Comparison of ENCODE assay signal across 8 cellular contexts in genomic region chr10:86366033-86366901, GRCh38. TPM values are rescaled to one million over a fixed set of nuclear protein-coding genes. Genes with fewer than 3 reads are reported as not detected.
DNase-seq lines count a peak whose midpoint lies in the region; ATAC-seq and TF ChIP-seq lines count a peak whose summit lies in the region.

Gene GRID1 (minus strand): TSS chr10:86366795.

- TF ChIP-seq POLR2A in testis (IDR thresholded peaks at IDR 0.05) = no peak

- H4K20me1 ChIP-seq in BLaER1 treated with 17β-estradiol and CSF1 and Interleukin-3, amounts not matched to agents 10 nM and 100 nM = peaks cover 0 to 62% (median 43%) of the 10 kb centered on the region in 11 experiments; a peak in 17 of 22 replicates
- H4K20me1 ChIP-seq in OCI-LY7 (ENCODE audit: insufficient read depth, low read length) (no peaks in the 10 kb centered on the region), PC-9 (ENCODE audit: insufficient read depth) (no peaks in the 10 kb centered on the region)

- peaks cover 77 to 100% (median 93%) of the 10 kb centered on the region in 11 experiments for H3K27me3 ChIP-seq in BLaER1 treated with 17β-estradiol and CSF1 and Interleukin-3, amounts not matched to agents 10 nM and 100 nM
- H3K27me3 ChIP-seq in dorsolateral prefrontal cortex (peaks cover 0 to 3% (median 0%) of the 10 kb centered on the region in 45 donors), testis (no peaks in the 10 kb centered on the region), PC-9 (ENCODE audit: insufficient read depth, low read depth) (no peaks in the 10 kb centered on the region)

- CTCF ChIA-PET in OCI-LY7 (lab: Charles Lee; ENCODE audit: unreplicated experiment) = interaction anchor here (0.6 kb wide), 1 partner anchor 582 kb away, joined by 5 read pairs; no protein-coding TSS in a partner anchor
- CTCF ChIA-PET in PC-9 (lab: Charles Lee) = no interaction called here

- H3K9me3 ChIP-seq in BLaER1 treated with 17β-estradiol and CSF1 and Interleukin-3, amounts not matched to agents 10 nM and 100 nM (replicated peaks in 1 of 11) = no peaks in the 10 kb centered on the region; a peak in 1 of 22 replicates
- H3K9me3 ChIP-seq in OCI-LY7 (ENCODE audit: low read length) (no peaks in the 10 kb centered on the region), testis (no peaks in the 10 kb centered on the region), PC-9 (ENCODE audit: insufficient read depth, low read depth) (no peaks in the 10 kb centered on the region)

- H3K79me2 ChIP-seq in OCI-LY7 (ENCODE audit: insufficient read depth, low read depth, low read length) (no peaks in the 10 kb centered on the region), PC-9 (ENCODE audit: low read depth) (no peaks in the 10 kb centered on the region)

- H3K4me1 ChIP-seq in BLaER1 treated with 17β-estradiol and CSF1 and Interleukin-3, amounts not matched to agents 10 nM and 100 nM = peaks cover 15 to 31% (median 23%) of the 10 kb centered on the region in 10 experiments; a peak in 19 of 20 replicates
- H3K4me1 ChIP-seq in OCI-LY7 (ENCODE audit: insufficient read depth, low read length, poor library complexity, severe bottlenecking) = peaks cover 3% of the 10 kb centered on the region
- peaks cover 5% of the 10 kb centered on the region for H3K4me1 ChIP-seq in testis
- no peaks in the 10 kb centered on the region for H3K4me1 ChIP-seq in PC-9 (replicated peaks; ENCODE audit: insufficient read depth)

- peak within 1 kb of the TSS; percentile 97 to 99 (median 98) for H3K4me2 ChIP-seq in BLaER1 treated with 17β-estradiol and CSF1 and Interleukin-3, amounts not matched to agents 10 nM and 100 nM
- H3K4me2 ChIP-seq in OCI-LY7 (ENCODE audit: low read length) = peak within 1 kb of the TSS; percentile 75
- H3K4me2 ChIP-seq in PC-9 = no peak within 1 kb of the TSS

- BruUV-seq in OCI-LY7 (replicated peaks; lab: Mats Ljungman, UMichigan) (no TSS peak), PC-9 (replicated peaks; lab: Mats Ljungman, UMichigan) (no TSS peak)

- peak within 1 kb of the TSS; percentile 59 to 72 (median 64) for H3K4me3 ChIP-seq in BLaER1 treated with 17β-estradiol and CSF1 and Interleukin-3, amounts not matched to agents 10 nM and 100 nM
- H3K4me3 ChIP-seq in OCI-LY7 (ENCODE audit: low read depth, low read length, poor library complexity, severe bottlenecking) (peak within 1 kb of the TSS; percentile 62), dorsolateral prefrontal cortex (peak within 1 kb of the TSS; percentile 56 to 91 (median 80)), testis (peak within 1 kb of the TSS; percentile 58 to 64), PC-9 (no peak within 1 kb of the TSS)

- H3K9ac ChIP-seq in BLaER1 treated with 17β-estradiol and CSF1 and Interleukin-3, amounts not matched to agents 10 nM and 100 nM = peak within 1 kb of the TSS in 10 of 11 experiments; percentile 36 to 70 (median 56); a peak in 15 of 22 replicates

- intact Hi-C loops in OCI-LY7 (cut with micrococcal nuclease; ENCODE audit: unreplicated experiment) (loop anchor here (2.0 kb wide), 2 partner anchors 27 to 219 kb away; no protein-coding TSS in a partner anchor), dorsolateral prefrontal cortex (cut with DNase I) (loop anchor here in 1 of 2 donors (5.0 kb wide), 3 partner anchors 104 to 369 kb away; no protein-coding TSS in a partner anchor), testis (cut with DNase I; ENCODE audit: low total_unique reads) (no loop called here), PC-9 (cut with micrococcal nuclease; ENCODE audit: unreplicated experiment) (no loop called here)

- H3F3A ChIP-seq in PC-9 (ENCODE audit: insufficient read depth, low read depth) = no peaks in the 10 kb centered on the region

- no peak for ATAC-seq in HG02610 (IDR thresholded peaks at IDR 0.05; ENCODE audit: unreplicated experiment)

- H2AFZ ChIP-seq in OCI-LY7 (ENCODE audit: low read length) (peak within 1 kb of the TSS; percentile 60; the same call in 1 of the 2 replicates), PC-9 (no peak within 1 kb of the TSS)

- no peak within 1 kb of the TSS for H3K27ac ChIP-seq in BLaER1 treated with 17β-estradiol and CSF1 and Interleukin-3, amounts not matched to agents 10 nM and 100 nM
- no peak within 1 kb of the TSS for H3K27ac ChIP-seq in OCI-LY7 (ENCODE audit: low read depth, low read length, poor library complexity, severe bottlenecking)
- peak within 1 kb of the TSS; percentile 78 to 99 (median 94) for H3K27ac ChIP-seq in dorsolateral prefrontal cortex
- H3K27ac ChIP-seq in testis = no peak within 1 kb of the TSS
- H3K27ac ChIP-seq in PC-9 = no peak within 1 kb of the TSS

- no peak for TF ChIP-seq CTCF in GM20000 (IDR thresholded peaks at IDR 0.05; ENCODE audit: extremely low read depth, missing control alignments)
- TF ChIP-seq CTCF in OCI-LY7 (conservative IDR thresholded peaks at IDR 0.05; ENCODE audit: low read length) = peak; percentile 35; the same call in 1 of the 2 replicates
- TF ChIP-seq CTCF in dorsolateral prefrontal cortex (IDR thresholded peaks at IDR 0.05 in 54 of 56, conservative IDR thresholded peaks at IDR 0.05 in 2 of 56; ENCODE audit: low read depth in 1 of 56, partially characterized antibody in 56 of 56) = peak in 24 of 56 donors; percentile 2 to 49 (median 24)
- no peak for TF ChIP-seq CTCF in testis (IDR thresholded peaks at IDR 0.05)
- no peak for TF ChIP-seq CTCF in PC-9 (conservative IDR thresholded peaks at IDR 0.05)

- WGBS in testis, 2 donors = 0 to 1% methylated on average over 37 to 81 of the region's 119 CpGs

- POLR2A ChIA-PET in OCI-LY7 (lab: Charles Lee) (interaction anchor here (0.8 kb wide), 1 partner anchor 15 kb away, joined by 4 read pairs; no protein-coding TSS in a partner anchor), PC-9 (lab: Charles Lee; ENCODE audit: unreplicated experiment) (no interaction called here)

- H3K36me3 ChIP-seq in BLaER1 treated with 17β-estradiol and CSF1 and Interleukin-3, amounts not matched to agents 10 nM and 100 nM = no peaks in the 10 kb centered on the region
- H3K36me3 ChIP-seq in OCI-LY7 (ENCODE audit: insufficient read depth, low read length) = no peaks in the 10 kb centered on the region
- H3K36me3 ChIP-seq in testis (ENCODE audit: low read depth, missing control alignments) = no peaks in the 10 kb centered on the region
- no peaks in the 10 kb centered on the region for H3K36me3 ChIP-seq in PC-9 (ENCODE audit: low read depth)

- H3K9me2 ChIP-seq in OCI-LY7 (ENCODE audit: insufficient read depth, low read length) (no peaks in the 10 kb centered on the region), PC-9 (ENCODE audit: insufficient read depth) (no peaks in the 10 kb centered on the region)

- DNase-seq in GM20000 (ENCODE audit: low spot score) (peak; percentile 83), OCI-LY7 (ENCODE audit: low spot score) (peak; percentile 55), dorsolateral prefrontal cortex (peak; percentile 26 to 84 (median 68)), medulla oblongata (ENCODE audit: extremely low spot score) (peak; percentile 86), testis (peak; percentile 63), PC-9 (no peak)

RNA-seq across cellular contexts. Expression of gene GRID1, which starts in this region (rescaled TPM):
- total RNA-seq in OCI-LY7 (2014; rRNA removed; shearing (Covaris generic)) = 0.75 and 1.6 TPM in 2 replicates
- total RNA-seq in OCI-LY7 (2022) (3.1 and 3.7 TPM in 2 replicates), dorsolateral prefrontal cortex (10 to 100 TPM; 34.8 to 69.0 (median 50.5) TPM), testis (10 to 100 TPM in 1 of 2 donors, 1 to 10 TPM in 1; 8.1 to 16.7 TPM), PC-9 (2021) (not detected in 2 replicates)
- 7.4 TPM for polyA plus RNA-seq in testis (ENCODE audit: insufficient read depth, low read depth, low replicate concordance)

Comparison
In these comparisons a context has a peak if more than half of its experiments do, and no peak if none do; other contexts are left out.
1. H3K27ac ChIP-seq: peak in dorsolateral prefrontal cortex (59 of 59); none in BLaER1 treated with 17β-estradiol and CSF1 and Interleukin-3, amounts not matched to agents 10 nM and 100 nM (0 of 11), OCI-LY7 (single experiment), testis (0 of 2) and PC-9 (single experiment).
2. DNase-seq: peak in GM20000 (single experiment), OCI-LY7 (single experiment), dorsolateral prefrontal cortex (10 of 10), medulla oblongata (single experiment) and testis (single experiment); none in PC-9 (0 of 2).